In the genomic region with DNA sequence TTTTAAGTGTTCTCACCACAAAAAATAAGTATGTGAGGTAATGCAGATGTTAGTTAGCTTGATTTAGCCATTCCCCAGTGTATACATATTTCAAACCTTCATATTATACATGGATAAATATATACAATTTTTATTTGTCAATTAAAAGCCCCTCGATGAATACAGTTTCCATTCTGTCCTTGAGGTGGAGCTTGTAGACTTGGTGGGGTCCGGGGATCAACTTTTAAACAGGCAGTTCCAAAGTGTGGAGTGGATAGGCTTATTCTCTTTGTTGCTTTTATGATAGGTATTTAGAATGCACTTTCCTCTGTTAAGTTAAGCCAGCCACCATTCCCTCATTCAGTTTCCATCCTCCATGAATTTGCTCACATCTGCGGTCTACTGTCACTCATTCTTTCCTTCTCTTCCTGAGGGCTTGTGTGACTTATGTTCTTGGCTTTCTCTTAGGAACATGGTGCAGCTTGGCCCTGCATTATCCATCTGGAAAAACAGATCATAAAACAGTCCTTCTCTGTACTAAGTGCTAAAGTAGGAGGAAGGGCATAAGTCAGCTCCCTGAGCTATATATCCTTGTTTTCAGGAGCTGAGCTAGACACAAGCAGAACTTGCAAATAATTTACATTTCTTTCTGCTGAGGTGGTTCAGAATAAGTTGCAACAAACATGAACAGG, we compare ENCODE assay signal across 22 cellular contexts.
DNase-seq lines count a peak whose midpoint lies in the region; ATAC-seq and TF ChIP-seq lines count a peak whose summit lies in the region.
"Had no signal": no experiment of that assay in that cellular context is flagged by ENCODE, and none has a peak within 500 bp of the region (broad histone marks: within the 10 kb centered on the region; RNA-seq: fewer than 3 reads in every experiment).

No MANE protein-coding gene starts in this region.

- H3K4me2 ChIP-seq in SK-N-SH: no peak overlapping the region

- no peaks in the 10 kb centered on the region for H3K36me3 ChIP-seq in SK-N-SH (replicated peaks in 1 of 2; ENCODE audit: control insufficient read depth in 1 of 2, insufficient read depth in 2 of 2, low read length in 1 of 2)
- H3K36me3 ChIP-seq in mucosa of descending colon (ENCODE audit: low read depth): no peaks in the 10 kb centered on the region
- H3K36me3 ChIP-seq: upper lobe of left lung had no signal

- no peak overlapping the region for H3K27ac ChIP-seq in SK-N-SH (ENCODE audit: low read depth in 2 of 2, low read length in 1 of 2)
- H3K27ac ChIP-seq: RWPE1, upper lobe of left lung had no signal

- no peaks in the 10 kb centered on the region for H4K20me1 ChIP-seq in SK-N-SH (ENCODE audit: insufficient read depth)

- H3K79me2 ChIP-seq in SK-N-SH (ENCODE audit: insufficient read depth): no peaks in the 10 kb centered on the region

- peaks cover 11% of the 10 kb centered on the region for H3F3A ChIP-seq in SK-N-SH (replicated peaks; ENCODE audit: insufficient read depth)

- no peak overlapping the region for H3K9ac ChIP-seq in SK-N-SH

- POLR2A ChIA-PET in SK-N-SH (lab: Yijun Ruan, JAX) (no interaction called here), activated B cell treated with CpG ODN at 0.5 μM for 24 hours (lab: Charles Lee) (interaction anchor here (0.6 to 3.6 kb wide), 8 partner anchors 9 to 226 kb away, joined by 3 to 24 read pairs (median 7); a partner anchor contains a TSS)

- no peaks in the 10 kb centered on the region for H3K27me3 ChIP-seq in SK-N-SH (ENCODE audit: insufficient read depth)
- H3K27me3 ChIP-seq: upper lobe of left lung had no signal

- H3K9me3 ChIP-seq in SK-N-SH: no peaks in the 10 kb centered on the region
- no peaks in the 10 kb centered on the region for H3K9me3 ChIP-seq in mucosa of descending colon
- H3K9me3 ChIP-seq: upper lobe of left lung had no signal

- DNase-seq in SK-N-SH (no peak), activated B cell treated with CpG ODN at 0.5 μM for 24 hours (no peak), mucosa of descending colon (peak in 1 of 3 donors; percentile 9), NCI-H524 treated with DMSO at 0.1 percent for 48 hours (lab: John Stamatoyannopoulos, UW) (no peak), NCI-H1417 (lab: John Stamatoyannopoulos, UW) (no peak)
- DNase-seq in central memory CD4-positive, alpha-beta T cell: no peak
- DNase-seq: activated CD8-positive, alpha-beta memory T cell treated with anti-CD3 and anti-CD28 coated beads for 24 hours; caudate nucleus; CD8-positive, alpha-beta memory T cell; effector memory CD8-positive, alpha-beta T cell; H9; left cardiac atrium; MM.1S; NCI-H2029; occipital lobe; T-cell; upper lobe of left lung had no signal

- no peaks in the 10 kb centered on the region for H3K9me3 Mint-ChIP-seq in activated B cell treated with CpG ODN at 0.5 μM for 24 hours
- H3K9me3 Mint-ChIP-seq: CD8-positive, alpha-beta memory T cell; effector memory CD8-positive, alpha-beta T cell; H9; stimulated activated effector memory CD8-positive, alpha-beta T cell treated with anti-CD3 and anti-CD28 coated beads, Interleukin-12 subunit alpha, Interleukin-12 subunit beta, amount 100 ng/mL, for 72 hours; T-cell had no signal

- TF ChIP-seq EP300 in SK-N-SH (IDR thresholded peaks at IDR 0.05; ENCODE audit: borderline replicate concordance in 1 of 2, low read depth in 1 of 2, low read length in 1 of 2): no peak

- CTCF ChIA-PET in SK-N-SH (lab: Yijun Ruan, JAX) (interaction anchor here (1.5 to 1.7 kb wide), 3 partner anchors 9 to 20 kb away, joined by 3 to 4 read pairs (median 4); no protein-coding TSS in a partner anchor), activated B cell treated with CpG ODN at 0.5 μM for 24 hours (lab: Charles Lee) (interaction anchor here (0.7 to 4.5 kb wide), 5 partner anchors 25 to 227 kb away, joined by 3 to 35 read pairs (median 3); no protein-coding TSS in a partner anchor)

- TF ChIP-seq CTCF in SK-N-SH (IDR thresholded peaks at IDR 0.05) (no peak), activated B cell treated with CpG ODN at 0.5 μM for 24 hours (IDR thresholded peaks at IDR 0.05) (no peak), mucosa of descending colon (IDR thresholded peaks at IDR 0.05) (no peak)

- H3K36me3 Mint-ChIP-seq in activated B cell treated with CpG ODN at 0.5 μM for 24 hours (ENCODE audit: low read depth): no peaks in the 10 kb centered on the region
- H3K36me3 Mint-ChIP-seq: stimulated activated effector memory CD8-positive, alpha-beta T cell treated with anti-CD3 and anti-CD28 coated beads, Interleukin-12 subunit alpha, Interleukin-12 subunit beta, amount 100 ng/mL, for 72 hours; T-cell had no signal

- 82% methylated on average over 3 of the region's 3 CpGs for WGBS in SK-N-SH (ENCODE audit: low lambda C conversion rate)

- H3K9me2 ChIP-seq in SK-N-SH: no peaks in the 10 kb centered on the region

- H3K4me1 Mint-ChIP-seq in activated B cell treated with CpG ODN at 0.5 μM for 24 hours: peaks cover 62% of the 10 kb centered on the region
- H3K4me1 Mint-ChIP-seq: H9 had no signal

- peak; percentile 12; the same call in 1 of the 2 replicates for TF ChIP-seq RAD21 in SK-N-SH (IDR thresholded peaks at IDR 0.05; ENCODE audit: low read length)

- no peaks in the 10 kb centered on the region for H3K27me3 Mint-ChIP-seq in activated B cell treated with CpG ODN at 0.5 μM for 24 hours

- no peak overlapping the region for H3K4me3 Mint-ChIP-seq in activated B cell treated with CpG ODN at 0.5 μM for 24 hours
- H3K4me3 Mint-ChIP-seq: CD8-positive, alpha-beta memory T cell; effector memory CD8-positive, alpha-beta T cell; H9; stimulated activated effector memory CD8-positive, alpha-beta T cell treated with anti-CD3 and anti-CD28 coated beads, Interleukin-12 subunit alpha, Interleukin-12 subunit beta, amount 100 ng/mL, for 72 hours; T-cell had no signal

- no peak for ATAC-seq in SK-N-SH treated with all-trans-retinoic acid at 6 μM for 48 hours
- ATAC-seq in activated B cell treated with CpG ODN at 0.5 μM for 24 hours (ENCODE audit: low read depth): no peak
- ATAC-seq in mucosa of descending colon: peak; percentile 80
- no peak for ATAC-seq in GM21576 (IDR thresholded peaks at IDR 0.05; ENCODE audit: unreplicated experiment)
- ATAC-seq: effector memory CD8-positive, alpha-beta T cell; left cardiac atrium; stimulated activated effector memory CD8-positive, alpha-beta T cell treated with anti-CD3 and anti-CD28 coated beads, Interleukin-12 subunit alpha, Interleukin-12 subunit beta, amount 100 ng/mL, for 72 hours; T-cell had no signal

- peak overlapping the region; percentile 47 for H2AFZ ChIP-seq in SK-N-SH (ENCODE audit: low read depth)

- H3K4me1 ChIP-seq in SK-N-SH (ENCODE audit: control insufficient read depth in 1 of 2, insufficient read depth in 2 of 2, low read depth in 1 of 2, low read length in 1 of 2): peaks cover 0 to 22% of the 10 kb centered on the region in 2 experiments; a peak in 3 of 4 replicates
- no peaks in the 10 kb centered on the region for H3K4me1 ChIP-seq in mucosa of descending colon (ENCODE audit: low read depth)
- H3K4me1 ChIP-seq: upper lobe of left lung had no signal

- intact Hi-C loops in activated B cell treated with CpG ODN at 0.5 μM for 24 hours (cut with micrococcal nuclease) (no loop called here), mucosa of descending colon (cut with DNase I, micrococcal nuclease) (no loop called here)

- H3K4me3 ChIP-seq in SK-N-SH (ENCODE audit: low read depth in 2 of 2, low read length in 1 of 2) (no peak overlapping the region), mucosa of descending colon (no peak overlapping the region)
- H3K4me3 ChIP-seq: skin epidermis, upper lobe of left lung had no signal

- H3K27ac Mint-ChIP-seq in activated B cell treated with CpG ODN at 0.5 μM for 24 hours: peak overlapping the region; percentile 56
- H3K27ac Mint-ChIP-seq: CD8-positive, alpha-beta memory T cell; effector memory CD8-positive, alpha-beta T cell; H9; stimulated activated effector memory CD8-positive, alpha-beta T cell treated with anti-CD3 and anti-CD28 coated beads, Interleukin-12 subunit alpha, Interleukin-12 subunit beta, amount 100 ng/mL, for 72 hours; T-cell had no signal

TF ChIP-seq in SK-N-SH, 30 proteins besides CTCF, POLR2A, EP300 and RAD21 (continues in another document):
- TF ChIP-seq, protein P1, sequence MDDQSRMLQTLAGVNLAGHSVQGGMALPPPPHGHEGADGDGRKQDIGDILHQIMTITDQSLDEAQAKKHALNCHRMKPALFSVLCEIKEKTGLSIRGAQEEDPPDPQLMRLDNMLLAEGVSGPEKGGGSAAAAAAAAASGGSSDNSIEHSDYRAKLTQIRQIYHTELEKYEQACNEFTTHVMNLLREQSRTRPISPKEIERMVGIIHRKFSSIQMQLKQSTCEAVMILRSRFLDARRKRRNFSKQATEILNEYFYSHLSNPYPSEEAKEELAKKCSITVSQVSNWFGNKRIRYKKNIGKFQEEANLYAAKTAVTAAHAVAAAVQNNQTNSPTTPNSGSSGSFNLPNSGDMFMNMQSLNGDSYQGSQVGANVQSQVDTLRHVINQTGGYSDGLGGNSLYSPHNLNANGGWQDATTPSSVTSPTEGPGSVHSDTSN (IDR thresholded peaks at IDR 0.05): no peak
- TF ChIP-seq EZH2phosphoT487 (IDR thresholded peaks at IDR 0.05; ENCODE audit: borderline replicate concordance, low read depth): no peak
- no peak for TF ChIP-seq FOXM1 (IDR thresholded peaks at IDR 0.05; ENCODE audit: low read depth)

TF ChIP-seq in SK-N-SH treated with all-trans-retinoic acid at 6 μM for 48 hours, 23 proteins besides CTCF, POLR2A, EP300 and RAD21:
- no peak for TF ChIP-seq PPARA (CRISPR knock-in tag; IDR thresholded peaks at IDR 0.05; ENCODE audit: borderline replicate concordance)
- no peak for TF ChIP-seq ZNF565 (CRISPR knock-in tag; conservative IDR thresholded peaks at IDR 0.05; ENCODE audit: low read depth)
- TF ChIP-seq ISL1 (CRISPR knock-in tag; IDR thresholded peaks at IDR 0.05): no peak
- TF ChIP-seq, protein P2, sequence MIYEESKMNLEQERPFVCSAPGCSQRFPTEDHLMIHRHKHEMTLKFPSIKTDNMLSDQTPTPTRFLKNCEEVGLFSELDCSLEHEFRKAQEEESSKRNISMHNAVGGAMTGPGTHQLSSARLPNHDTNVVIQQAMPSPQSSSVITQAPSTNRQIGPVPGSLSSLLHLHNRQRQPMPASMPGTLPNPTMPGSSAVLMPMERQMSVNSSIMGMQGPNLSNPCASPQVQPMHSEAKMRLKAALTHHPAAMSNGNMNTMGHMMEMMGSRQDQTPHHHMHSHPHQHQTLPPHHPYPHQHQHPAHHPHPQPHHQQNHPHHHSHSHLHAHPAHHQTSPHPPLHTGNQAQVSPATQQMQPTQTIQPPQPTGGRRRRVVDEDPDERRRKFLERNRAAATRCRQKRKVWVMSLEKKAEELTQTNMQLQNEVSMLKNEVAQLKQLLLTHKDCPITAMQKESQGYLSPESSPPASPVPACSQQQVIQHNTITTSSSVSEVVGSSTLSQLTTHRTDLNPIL (CRISPR knock-in tag; IDR thresholded peaks at IDR 0.05; ENCODE audit: low read depth): no peak
- no peak for TF ChIP-seq ZFP30 (CRISPR knock-in tag; IDR thresholded peaks at IDR 0.05)
TF ChIP-seq in SK-N-SH treated with all-trans-retinoic acid at 6 μM for 48 hours: peak in this region for 0.
